9 cellular contexts compared by ENCODE assay signal in the genomic region with DNA sequence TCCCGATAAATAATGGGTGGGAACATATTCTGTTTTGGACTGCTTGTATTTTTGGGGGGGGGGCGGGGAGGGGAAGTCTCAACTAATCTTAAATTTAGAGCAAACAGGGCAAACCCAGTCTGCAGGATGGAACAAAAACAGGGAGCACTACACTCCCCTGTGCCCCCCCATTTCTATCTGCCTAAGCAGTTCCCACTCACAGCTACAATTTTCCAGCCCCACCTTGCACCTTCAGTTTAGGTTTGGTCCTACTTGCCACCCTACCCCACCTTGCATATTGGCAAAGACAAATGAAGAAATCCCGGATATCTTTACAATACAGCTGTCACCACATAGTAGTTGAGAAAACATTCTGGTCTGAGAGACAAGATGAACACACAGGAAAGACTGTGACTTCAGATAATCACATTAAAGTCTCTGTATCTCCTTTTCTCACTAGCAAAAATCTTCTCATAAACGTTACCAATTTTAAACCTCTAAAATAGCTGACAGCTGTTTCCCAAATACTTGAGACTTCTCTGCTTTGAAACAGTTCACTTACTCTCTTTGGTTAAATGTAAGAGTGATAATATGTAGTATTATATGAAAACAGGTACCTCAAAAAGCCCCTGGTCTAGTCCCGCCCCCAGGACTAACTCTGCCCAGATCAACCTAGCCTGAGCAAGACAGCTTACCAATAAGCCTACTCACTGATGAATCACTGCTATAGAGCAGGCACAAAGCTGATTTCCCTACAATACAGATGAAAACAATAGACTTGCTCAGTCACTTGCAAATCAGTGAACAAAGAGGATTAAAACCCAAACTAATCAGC. TPM values are rescaled to one million over a fixed set of nuclear protein-coding genes. Genes with fewer than 3 reads are reported as not detected.
A peak's percentile ranks its signal among the peaks of the same experiment; 100 is the strongest.
DNase-seq lines count a peak whose midpoint lies in the region; ATAC-seq and TF ChIP-seq lines count a peak whose summit lies in the region.
"Had no signal": no experiment of that assay in that cellular context is flagged by ENCODE, and none has a peak within 500 bp of the region (broad histone marks: within the 10 kb centered on the region; RNA-seq: fewer than 3 reads in every experiment).

No MANE protein-coding gene starts in this region.

- H3F3A ChIP-seq in PC-9 (ENCODE audit: insufficient read depth, low read depth), result peaks cover 19% of the 10 kb centered on the region

- H3K4me1 ChIP-seq in BLaER1 treated with 17β-estradiol and CSF1 and Interleukin-3, amounts not matched to agents 10 nM and 100 nM, result peaks cover 28 to 44% (median 38%) of the 10 kb centered on the region in 10 experiments
- peaks cover 15% of the 10 kb centered on the region for H3K4me1 ChIP-seq in PC-9 (replicated peaks; ENCODE audit: insufficient read depth)

- peak; percentile 88 for DNase-seq in activated CD8-positive, alpha-beta T cell treated with anti-CD3 and anti-CD28 coated beads for 36 hours
- DNase-seq in mesothelial cell of epicardium (ENCODE audit: low spot score in 2 of 2, unreplicated experiment in 2 of 2), result no peak
- DNase-seq in HuH-7 (ENCODE audit: low spot score), result no peak
- DNase-seq in cortex of kidney (lab: John Stamatoyannopoulos, UW), result no peak
- no peak for DNase-seq in PC-9

- H4K20me1 ChIP-seq in BLaER1 treated with 17β-estradiol and CSF1 and Interleukin-3, amounts not matched to agents 10 nM and 100 nM, result no peaks in the 10 kb centered on the region
- no peaks in the 10 kb centered on the region for H4K20me1 ChIP-seq in PC-9 (ENCODE audit: insufficient read depth)

- peaks cover 1% of the 10 kb centered on the region for H3K36me3 Mint-ChIP-seq in activated CD8-positive, alpha-beta T cell treated with anti-CD3 and anti-CD28 coated beads for 36 hours (ENCODE audit: low read depth)
- peaks cover 14% of the 10 kb centered on the region for H3K36me3 Mint-ChIP-seq in mesothelial cell of epicardium

- no peaks in the 10 kb centered on the region for H3K27me3 Mint-ChIP-seq in activated CD8-positive, alpha-beta T cell treated with anti-CD3 and anti-CD28 coated beads for 36 hours
- H3K27me3 Mint-ChIP-seq in mesothelial cell of epicardium (ENCODE audit: low read depth), result no peaks in the 10 kb centered on the region

- H3K27ac ChIP-seq in BLaER1 treated with 17β-estradiol and CSF1 and Interleukin-3, amounts not matched to agents 10 nM and 100 nM, result peak overlapping the region in 6 of 11 experiments; percentile 8 to 51 (median 43); a peak in 11 of 22 replicates
- no peak overlapping the region for H3K27ac ChIP-seq in PC-9

- peaks cover 24% of the 10 kb centered on the region for H3K4me1 Mint-ChIP-seq in activated CD8-positive, alpha-beta T cell treated with anti-CD3 and anti-CD28 coated beads for 36 hours (ENCODE audit: low read depth)
- H3K4me1 Mint-ChIP-seq in mesothelial cell of epicardium, result peaks cover 6% of the 10 kb centered on the region

- peak overlapping the region; percentile 14 for H3K4me3 Mint-ChIP-seq in activated CD8-positive, alpha-beta T cell treated with anti-CD3 and anti-CD28 coated beads for 36 hours
- no peak overlapping the region for H3K4me3 Mint-ChIP-seq in mesothelial cell of epicardium
- H3K4me3 Mint-ChIP-seq: nephron had no signal

- intact Hi-C loops in activated CD8-positive, alpha-beta T cell treated with anti-CD3 and anti-CD28 coated beads for 36 hours (cut with micrococcal nuclease), result no loop called here
- intact Hi-C loops in PC-9 (cut with micrococcal nuclease; ENCODE audit: unreplicated experiment), result no loop called here

- no peaks in the 10 kb centered on the region for H3K9me2 ChIP-seq in PC-9 (ENCODE audit: insufficient read depth)

- H3K27ac Mint-ChIP-seq in activated CD8-positive, alpha-beta T cell treated with anti-CD3 and anti-CD28 coated beads for 36 hours, result peak overlapping the region; percentile 92
- H3K27ac Mint-ChIP-seq in mesothelial cell of epicardium, result peak overlapping the region; percentile 39
- H3K27ac Mint-ChIP-seq: nephron had no signal

- no peak for TF ChIP-seq CTCF in activated CD8-positive, alpha-beta T cell treated with anti-CD3 and anti-CD28 coated beads for 36 hours (IDR thresholded peaks at IDR 0.05)
- TF ChIP-seq CTCF in mesothelial cell of epicardium (IDR thresholded peaks at IDR 0.05; ENCODE audit: unreplicated experiment) (no peak), PC-9 (conservative IDR thresholded peaks at IDR 0.05) (no peak)

- no peaks in the 10 kb centered on the region for H3K9me3 Mint-ChIP-seq in activated CD8-positive, alpha-beta T cell treated with anti-CD3 and anti-CD28 coated beads for 36 hours
- no peaks in the 10 kb centered on the region for H3K9me3 Mint-ChIP-seq in mesothelial cell of epicardium
- H3K9me3 Mint-ChIP-seq: nephron had no signal

- H3K79me2 ChIP-seq in PC-9 (ENCODE audit: low read depth), result no peaks in the 10 kb centered on the region

- no peaks in the 10 kb centered on the region; a peak in 1 of 22 replicates for H3K9me3 ChIP-seq in BLaER1 treated with 17β-estradiol and CSF1 and Interleukin-3, amounts not matched to agents 10 nM and 100 nM (replicated peaks in 1 of 11)
- no peaks in the 10 kb centered on the region for H3K9me3 ChIP-seq in PC-9 (ENCODE audit: insufficient read depth, low read depth)

- H3K36me3 ChIP-seq in BLaER1 treated with 17β-estradiol and CSF1 and Interleukin-3, amounts not matched to agents 10 nM and 100 nM, result peaks cover 18 to 41% (median 28%) of the 10 kb centered on the region in 11 experiments
- no peaks in the 10 kb centered on the region for H3K36me3 ChIP-seq in PC-9 (ENCODE audit: low read depth)

- H3K4me2 ChIP-seq in BLaER1 treated with 17β-estradiol and CSF1 and Interleukin-3, amounts not matched to agents 10 nM and 100 nM, result peak overlapping the region in 9 of 11 experiments; percentile 2 to 52 (median 26); a peak in 13 of 22 replicates
- no peak overlapping the region for H3K4me2 ChIP-seq in PC-9

- ATAC-seq in HG02981 (IDR thresholded peaks at IDR 0.05; ENCODE audit: unreplicated experiment) (peak; percentile 46), HG03139 (IDR thresholded peaks at IDR 0.05; ENCODE audit: unreplicated experiment) (no peak)
- peak; percentile 96 for ATAC-seq in activated CD8-positive, alpha-beta T cell treated with anti-CD3 and anti-CD28 coated beads for 36 hours

- BruUV-seq in PC-9 (replicated peaks; lab: Mats Ljungman, UMichigan), result no TSS peak

- no peak overlapping the region for H3K4me3 ChIP-seq in BLaER1 treated with 17β-estradiol and CSF1 and Interleukin-3, amounts not matched to agents 10 nM and 100 nM
- no peak overlapping the region for H3K4me3 ChIP-seq in PC-9

- no peaks in the 10 kb centered on the region for H3K27me3 ChIP-seq in BLaER1 treated with 17β-estradiol and CSF1 and Interleukin-3, amounts not matched to agents 10 nM and 100 nM
- H3K27me3 ChIP-seq in PC-9 (ENCODE audit: insufficient read depth, low read depth), result no peaks in the 10 kb centered on the region

- CTCF ChIA-PET in activated CD8-positive, alpha-beta T cell treated with anti-CD3 and anti-CD28 coated beads for 36 hours (lab: Charles Lee), result interaction anchor here (1.2 to 3.6 kb wide), 3 partner anchors 51 to 423 kb away, joined by 3 to 9 read pairs (median 6); no protein-coding TSS in a partner anchor
- CTCF ChIA-PET in PC-9 (lab: Charles Lee), result interaction anchor here (0.5 kb wide), 1 partner anchor 1424 kb away, joined by 4 read pairs; no protein-coding TSS in a partner anchor

- POLR2A ChIA-PET in activated CD8-positive, alpha-beta T cell treated with anti-CD3 and anti-CD28 coated beads for 36 hours (lab: Charles Lee), result interaction anchor here (1.1 to 1.2 kb wide), 2 partner anchors 8 to 157 kb away, joined by 3 read pairs; a partner anchor contains a TSS
- POLR2A ChIA-PET in PC-9 (lab: Charles Lee; ENCODE audit: unreplicated experiment), result no interaction called here

- no peak overlapping the region for H2AFZ ChIP-seq in PC-9

- peak overlapping the region in 3 of 11 experiments; percentile 35 to 48 (median 40); a peak in 3 of 22 replicates for H3K9ac ChIP-seq in BLaER1 treated with 17β-estradiol and CSF1 and Interleukin-3, amounts not matched to agents 10 nM and 100 nM

RNA-seq across cellular contexts. Expression of a gene that starts 5.2 kb away (rescaled TPM):
- 10 to 100 TPM; 27.0 to 34.1 TPM for total RNA-seq in activated CD8-positive, alpha-beta T cell treated with anti-CD3 and anti-CD28 coated beads for 36 hours
- total RNA-seq in mesothelial cell of epicardium (26.7 to 29.7 TPM (median 29.0 TPM) in 3 replicates), PC-9 (2021) (17.1 and 21.9 TPM in 2 replicates)
